In the genomic region with DNA sequence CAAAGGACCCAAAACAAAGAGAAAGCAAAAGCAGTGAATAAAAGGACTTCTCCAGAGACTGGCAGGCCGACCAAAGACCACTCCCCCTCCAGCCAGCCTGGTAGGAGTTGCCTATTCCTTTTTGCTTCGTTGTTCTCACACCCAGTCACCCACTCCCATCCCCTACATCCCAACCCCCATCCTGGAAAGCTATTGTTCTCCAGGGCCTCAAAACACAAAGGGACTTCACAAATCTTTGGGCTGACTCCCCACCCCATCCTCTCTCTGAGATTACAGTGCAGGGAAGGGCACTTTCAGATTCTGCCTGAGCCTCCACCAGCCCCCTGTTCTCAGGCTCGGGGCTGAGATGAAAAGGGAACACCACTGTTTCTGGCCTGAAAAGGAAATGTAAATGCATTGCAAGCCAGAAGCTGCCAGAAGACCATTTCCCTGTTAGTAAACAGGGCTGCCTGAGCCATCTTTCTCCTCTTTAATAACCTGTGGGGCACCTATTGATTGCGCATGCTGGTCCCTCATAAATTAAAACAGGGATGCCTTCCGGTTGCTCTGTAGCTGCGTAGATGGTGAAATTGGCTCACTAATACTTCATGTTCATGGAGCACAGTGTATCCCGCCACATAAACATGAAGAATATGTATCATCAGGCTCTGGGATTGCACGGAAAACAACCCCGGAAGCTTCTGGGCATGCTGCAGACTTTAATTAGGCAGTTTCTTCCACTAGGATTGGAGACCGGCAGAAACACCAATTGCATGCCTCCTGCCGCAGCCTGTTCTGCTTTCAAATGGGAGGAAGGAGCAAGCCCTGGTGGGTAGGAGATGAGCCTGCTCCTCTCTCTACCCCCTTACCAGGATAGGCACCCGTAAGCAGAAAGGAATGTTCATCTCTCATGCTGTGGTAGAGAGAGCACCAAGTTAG, we compare ENCODE assay signal across 8 cellular contexts.
A peak's percentile ranks its signal among the peaks of the same experiment; 100 is the strongest.
DNase-seq lines count a peak whose midpoint lies in the region; ATAC-seq and TF ChIP-seq lines count a peak whose summit lies in the region.

No MANE protein-coding gene starts in this region.

- H3K79me1 ChIP-seq in H9 (ENCODE audit: insufficient read depth, low read depth, low read length, poor library complexity, severe bottlenecking), result no peaks in the 10 kb centered on the region

- H3K4me1 Mint-ChIP-seq in H9, result peaks cover 27 to 45% of the 10 kb centered on the region in 2 experiments
- H3K4me1 Mint-ChIP-seq in activated naive CD8-positive, alpha-beta T cell treated with anti-CD3 and anti-CD28 coated beads for 36 hours, result peaks cover 39% of the 10 kb centered on the region

- H3K36me3 ChIP-seq in spleen, result no peaks in the 10 kb centered on the region

- H3K9me3 ChIP-seq in H9 (ENCODE audit: control insufficient read depth, low read depth, low read length), result no peaks in the 10 kb centered on the region
- H3K9me3 ChIP-seq in spleen, result peaks cover 0 to 7% (median 0%) of the 10 kb centered on the region in 8 donors

- H2AFZ ChIP-seq in H9 (ENCODE audit: low read length), result no peak overlapping the region

- no peak overlapping the region for H3K23ac ChIP-seq in H9 (ENCODE audit: insufficient read length, low read depth, low read length)

- H3K27ac Mint-ChIP-seq in H9, result peak overlapping the region; percentile 57 to 99 (median 92)
- H3K27ac Mint-ChIP-seq in activated naive CD8-positive, alpha-beta T cell treated with anti-CD3 and anti-CD28 coated beads for 36 hours, result peak overlapping the region; percentile 90

- peak overlapping the region; percentile 54 for H3K18ac ChIP-seq in H9 (ENCODE audit: insufficient read length, low read depth, low read length)

- peak overlapping the region; percentile 18 for H3K9ac ChIP-seq in H9 (ENCODE audit: extremely low read depth, insufficient read length, low read length)

- intact Hi-C loops in spleen (cut with DNase I; ENCODE audit: low total_unique reads), result no loop called here

- no peak overlapping the region for H2AK5ac ChIP-seq in H9 (ENCODE audit: insufficient read length, low read length)

- H3K23me2 ChIP-seq in H9 (ENCODE audit: insufficient read length, low read depth, low read length, poor library complexity, severe bottlenecking), result peaks cover 7% of the 10 kb centered on the region

- peak overlapping the region; percentile 39 for H3K4me2 ChIP-seq in H9 (ENCODE audit: insufficient read depth, insufficient read length, low read length)

- H4K91ac ChIP-seq in H9 (ENCODE audit: insufficient read length, low read depth, low read length), result no peak overlapping the region

- ATAC-seq in HG02938 (IDR thresholded peaks at IDR 0.05; ENCODE audit: unreplicated experiment) (no peak), GM21717 (IDR thresholded peaks at IDR 0.05; ENCODE audit: unreplicated experiment) (no peak)

- TF ChIP-seq CTCF in H9 (conservative IDR thresholded peaks at IDR 0.05) (no peak), spleen (IDR thresholded peaks at IDR 0.05 in 8 of 11, conservative IDR thresholded peaks at IDR 0.05 in 3 of 11) (no peak)

- H3K36me3 Mint-ChIP-seq in H9 (ENCODE audit: insufficient read depth in 1 of 3, low read depth in 3 of 3), result peaks cover 0 to 11% (median 6%) of the 10 kb centered on the region in 3 experiments; a peak in 5 of 7 replicates
- H3K36me3 Mint-ChIP-seq in activated naive CD8-positive, alpha-beta T cell treated with anti-CD3 and anti-CD28 coated beads for 36 hours, result no peaks in the 10 kb centered on the region

- WGBS in H9 (ENCODE audit: extremely low coverage, insufficient read length, low lambda C conversion rate), result no CpG with 5 or more reads among the region's 12 CpGs
- 35 to 48% (median 45%) methylated on average over 10 to 12 of the region's 12 CpGs for WGBS in spleen, 5 donors

- H2BK120ac ChIP-seq in H9 (ENCODE audit: low read depth, low read length, poor library complexity, severe bottlenecking), result no peak overlapping the region

- peaks cover 2% of the 10 kb centered on the region; the same call in 1 of the 2 replicates for H3K27me3 Mint-ChIP-seq in H9 (ENCODE audit: low read depth)
- no peaks in the 10 kb centered on the region for H3K27me3 Mint-ChIP-seq in activated naive CD8-positive, alpha-beta T cell treated with anti-CD3 and anti-CD28 coated beads for 36 hours

- peak overlapping the region in 4 of 8 donors; percentile 8 to 44 (median 22) for H3K4me3 ChIP-seq in spleen

- H3K4me1 ChIP-seq in H9 (ENCODE audit: insufficient read depth, low read length) (peaks cover 11% of the 10 kb centered on the region; the same call in 1 of the 2 replicates), spleen (peaks cover 10 to 52% (median 40%) of the 10 kb centered on the region in 6 donors)

- no peak overlapping the region for H2BK5ac ChIP-seq in H9 (ENCODE audit: insufficient read length, low read length)

- DNase-seq in AG20443 (ENCODE audit: low spot score), result peak; percentile 87
- DNase-seq in H9, result peak; percentile 81
- DNase-seq in activated naive CD8-positive, alpha-beta T cell treated with anti-CD3 and anti-CD28 coated beads for 36 hours, result no peak
- DNase-seq in iPS-NIHi11 (ENCODE audit: low spot score), result peak; percentile 82
- no peak for DNase-seq in spleen
- DNase-seq in HUDEP-2 (lab: John Stamatoyannopoulos, UW; ENCODE audit: unreplicated experiment in 76 of 76), result no peak

- no peak overlapping the region for H2BK20ac ChIP-seq in H9 (ENCODE audit: low read depth, low read length, poor library complexity, severe bottlenecking)

- H4K5ac ChIP-seq in H9 (ENCODE audit: insufficient read length, low read depth, low read length), result peak overlapping the region; percentile 61

- no peak overlapping the region for H3K27ac ChIP-seq in H9 (ENCODE audit: insufficient read length, low read depth, low read length)
- peak overlapping the region in 7 of 8 donors; percentile 49 to 77 (median 73) for H3K27ac ChIP-seq in spleen

- no peak overlapping the region for H4K8ac ChIP-seq in H9 (replicated peaks; ENCODE audit: insufficient read length, low read depth, low read length)

- H3K79me2 ChIP-seq in H9 (ENCODE audit: insufficient read depth, low read length), result no peaks in the 10 kb centered on the region

- peak overlapping the region; percentile 31 to 70 for H3K4me3 Mint-ChIP-seq in H9
- H3K4me3 Mint-ChIP-seq in activated naive CD8-positive, alpha-beta T cell treated with anti-CD3 and anti-CD28 coated beads for 36 hours, result peak overlapping the region; percentile 57

- no peak overlapping the region for H3K56ac ChIP-seq in H9 (ENCODE audit: insufficient read length, low read depth, low read length)

- H3K14ac ChIP-seq in H9 (ENCODE audit: insufficient read depth, low read length), result peak overlapping the region; percentile 92

- no peak for TF ChIP-seq POLR2A in spleen (IDR thresholded peaks at IDR 0.05)

- no peaks in the 10 kb centered on the region for H4K20me1 ChIP-seq in H9 (ENCODE audit: control insufficient read depth, insufficient read depth, insufficient read length)

- H3K27me3 ChIP-seq in H9 (ENCODE audit: insufficient read depth, low read length), result no peaks in the 10 kb centered on the region
- no peaks in the 10 kb centered on the region for H3K27me3 ChIP-seq in spleen (replicated peaks in 1 of 7)

- H3K9me3 Mint-ChIP-seq in H9, result peaks cover 6 to 11% of the 10 kb centered on the region in 2 experiments; a peak in 4 of 5 replicates
- H3K9me3 Mint-ChIP-seq in activated naive CD8-positive, alpha-beta T cell treated with anti-CD3 and anti-CD28 coated beads for 36 hours, result no peaks in the 10 kb centered on the region

- H3T11ph ChIP-seq in H9 (ENCODE audit: low read length), result no peak overlapping the region

- no peak overlapping the region for H2BK12ac ChIP-seq in H9 (ENCODE audit: insufficient read length, low read depth, low read length)

- no peak overlapping the region for H2BK15ac ChIP-seq in H9 (ENCODE audit: low read depth, low read length)

- H3K4ac ChIP-seq in H9 (ENCODE audit: low read depth, low read length), result no peak overlapping the region

Comparison
In these comparisons a context has a peak if more than half of its experiments do, and no peak if none do; other contexts are left out.
1. DNase-seq: peak in AG20443 (single experiment), H9 (single experiment) and iPS-NIHi11 (single experiment); none in activated naive CD8-positive, alpha-beta T cell treated with anti-CD3 and anti-CD28 coated beads for 36 hours (single experiment), spleen (single experiment) and HUDEP-2 (0 of 76).